ENCODE assay signal across 1 cellular context in genomic region chr12:121184984-121185894, GRCh38.
TF ChIP-seq lines count a peak whose summit lies in the region.

No MANE protein-coding gene starts in this region.

TF ChIP-seq in H1, 55 proteins besides CTCF, POLR2A, EP300 and RAD21:
- no peak for TF ChIP-seq SP2 (IDR thresholded peaks at IDR 0.05; ENCODE audit: low read length)
